Comparison of ENCODE assay signal across 20 cellular contexts in genomic region chr11:2307733-2308331, GRCh38. TPM values are rescaled to one million over a fixed set of nuclear protein-coding genes. Genes with fewer than 3 reads are reported as not detected.
A peak's percentile ranks its signal among the peaks of the same experiment; 100 is the strongest.
DNase-seq lines count a peak whose midpoint lies in the region; ATAC-seq and TF ChIP-seq lines count a peak whose summit lies in the region.
"Had no signal": no experiment of that assay in that cellular context is flagged by ENCODE, and none has a peak within 500 bp of the region (broad histone marks: within the 10 kb centered on the region; RNA-seq: fewer than 3 reads in every experiment).

No MANE protein-coding gene starts in this region.

- TF ChIP-seq CTCF in natural killer cell (IDR thresholded peaks at IDR 0.05) (no peak), upper lobe of left lung (IDR thresholded peaks at IDR 0.05) (no peak)

- 90 to 91% methylated on average over 6 to 13 of the region's 14 CpGs for WGBS in upper lobe of left lung, 2 donors
- WGBS in mesendoderm (ENCODE audit: extremely low coverage, insufficient coverage, low lambda C conversion rate), result no CpG with 5 or more reads among the region's 14 CpGs

- no peak overlapping the region for H3K18ac ChIP-seq in mesendoderm (ENCODE audit: low read length)

- no peak for TF ChIP-seq POLR2A in upper lobe of left lung (IDR thresholded peaks at IDR 0.05)

- peak overlapping the region in 3 of 4 donors; percentile 80 to 93 (median 90) for H3K27ac ChIP-seq in upper lobe of left lung
- H3K27ac ChIP-seq in mesendoderm (ENCODE audit: low read depth, low read length), result no peak overlapping the region

- H3K9me3 Mint-ChIP-seq in activated naive CD8-positive, alpha-beta T cell treated with anti-CD3 and anti-CD28 coated beads for 36 hours, result no peaks in the 10 kb centered on the region
- H3K9me3 Mint-ChIP-seq in natural killer cell, result no peaks in the 10 kb centered on the region
- H3K9me3 Mint-ChIP-seq: activated T-cell treated with anti-CD3 and anti-CD28 coated beads, Interleukin-2, amount 50 U/mL, for 72 hours had no signal

- H3K56ac ChIP-seq in mesendoderm (ENCODE audit: low read length), result no peak overlapping the region

- H4K5ac ChIP-seq in mesendoderm (ENCODE audit: low read length), result no peak overlapping the region

- H3K4me1 ChIP-seq in upper lobe of left lung (peaks cover 46 to 68% (median 48%) of the 10 kb centered on the region in 4 donors), mesendoderm (ENCODE audit: control insufficient read depth, low read depth, low read length) (no peaks in the 10 kb centered on the region)

- ATAC-seq in natural killer cell, result no peak
- no peak for ATAC-seq in upper lobe of left lung (ENCODE audit: low FRiP score in 2 of 2)
- ATAC-seq in GM18870 (IDR thresholded peaks at IDR 0.05; ENCODE audit: unreplicated experiment), result no peak
- ATAC-seq: activated T-cell treated with anti-CD3 and anti-CD28 coated beads, Interleukin-2, amount 50 U/mL, for 72 hours; left lung; Panc1 had no signal

- H3K36me3 ChIP-seq in upper lobe of left lung (no peaks in the 10 kb centered on the region), mesendoderm (ENCODE audit: control insufficient read depth, insufficient read depth, low read length) (no peaks in the 10 kb centered on the region)
- H3K36me3 ChIP-seq: left lung, thoracic aorta had no signal

- H3K9ac ChIP-seq in mesendoderm (ENCODE audit: low read length), result no peak overlapping the region

- no peak for TF ChIP-seq EP300 in upper lobe of left lung (IDR thresholded peaks at IDR 0.05)

- H3K27ac Mint-ChIP-seq in activated naive CD8-positive, alpha-beta T cell treated with anti-CD3 and anti-CD28 coated beads for 36 hours, result peak overlapping the region; percentile 62
- H3K27ac Mint-ChIP-seq in natural killer cell, result peak overlapping the region; percentile 86 to 96
- H3K27ac Mint-ChIP-seq: activated T-cell treated with anti-CD3 and anti-CD28 coated beads, Interleukin-2, amount 50 U/mL, for 72 hours; progenitor cell of endocrine pancreas had no signal

- H2BK5ac ChIP-seq in mesendoderm (ENCODE audit: low read length), result no peak overlapping the region

- H3K23ac ChIP-seq in mesendoderm (ENCODE audit: low read length), result no peak overlapping the region

- H3K4me3 Mint-ChIP-seq in activated naive CD8-positive, alpha-beta T cell treated with anti-CD3 and anti-CD28 coated beads for 36 hours, result no peak overlapping the region
- H3K4me3 Mint-ChIP-seq in natural killer cell, result no peak overlapping the region
- H3K4me3 Mint-ChIP-seq: activated T-cell treated with anti-CD3 and anti-CD28 coated beads, Interleukin-2, amount 50 U/mL, for 72 hours had no signal

- no peak overlapping the region for H3K4ac ChIP-seq in mesendoderm (ENCODE audit: low read depth, low read length)

- peaks cover 30% of the 10 kb centered on the region for H3K4me1 Mint-ChIP-seq in activated naive CD8-positive, alpha-beta T cell treated with anti-CD3 and anti-CD28 coated beads for 36 hours
- H3K4me1 Mint-ChIP-seq in natural killer cell, result peaks cover 17 to 61% of the 10 kb centered on the region in 2 donors

- no peaks in the 10 kb centered on the region for H3K79me2 ChIP-seq in mesendoderm (ENCODE audit: control insufficient read depth, insufficient read depth, low read length)

- H3K4me3 ChIP-seq in upper lobe of left lung, result no peak overlapping the region
- no peak overlapping the region for H3K4me3 ChIP-seq in mesendoderm (ENCODE audit: low read length)
- H3K4me3 ChIP-seq: dorsolateral prefrontal cortex, left lung, thoracic aorta had no signal

- H3K36me3 Mint-ChIP-seq in activated naive CD8-positive, alpha-beta T cell treated with anti-CD3 and anti-CD28 coated beads for 36 hours, result no peaks in the 10 kb centered on the region
- H3K36me3 Mint-ChIP-seq in natural killer cell, result no peaks in the 10 kb centered on the region

- H3K79me1 ChIP-seq in mesendoderm (ENCODE audit: low read length), result no peaks in the 10 kb centered on the region

- no peak overlapping the region for H2AK5ac ChIP-seq in mesendoderm (ENCODE audit: low read length)

- no peak overlapping the region for H4K8ac ChIP-seq in mesendoderm (ENCODE audit: low read depth, low read length)

- no peaks in the 10 kb centered on the region for H3K9me3 ChIP-seq in upper lobe of left lung
- H3K9me3 ChIP-seq: left lung, thoracic aorta had no signal

- intact Hi-C loops in natural killer cell (cut with micrococcal nuclease), result no loop called here

- H3K27me3 Mint-ChIP-seq in activated naive CD8-positive, alpha-beta T cell treated with anti-CD3 and anti-CD28 coated beads for 36 hours, result no peaks in the 10 kb centered on the region
- H3K27me3 Mint-ChIP-seq in natural killer cell (ENCODE audit: low read depth in 2 of 2), result no peaks in the 10 kb centered on the region

- H3K27me3 ChIP-seq in upper lobe of left lung, result no peaks in the 10 kb centered on the region
- no peaks in the 10 kb centered on the region for H3K27me3 ChIP-seq in mesendoderm (ENCODE audit: insufficient read depth, low read length, poor library complexity)
- H3K27me3 ChIP-seq: dorsolateral prefrontal cortex, left lung had no signal

- peak; percentile 38 for DNase-seq in activated effector memory CD4-positive, alpha-beta T cell treated with anti-CD3 and anti-CD28 coated beads, Interleukin-2, amount 50 U/mL, for 16 hours
- no peak for DNase-seq in activated effector memory CD4-positive, alpha-beta T cell treated with Interleukin-2 at 50 U/mL for 16 hours
- DNase-seq in activated naive CD8-positive, alpha-beta T cell treated with anti-CD3 and anti-CD28 coated beads for 36 hours, result no peak
- DNase-seq in natural killer cell, result no peak
- DNase-seq in upper lobe of left lung, result peak in 1 of 2 donors; percentile 47
- DNase-seq in NCI-H128 (lab: John Stamatoyannopoulos, UW; ENCODE audit: unreplicated experiment), result no peak
- DNase-seq in mesendoderm, result no peak
- DNase-seq: ACHN; activated CD4-positive, alpha-beta T cell treated with anti-CD3 and anti-CD28 coated beads, Interleukin-2, amount 50 U/mL, for 1 hour; activated T-cell treated with anti-CD3 and anti-CD28 coated beads, Interleukin-2, amount 50 U/mL, for 72 hours; GOT3; NCI-H2227 treated with DMSO at 0.1 percent for 48 hours had no signal

- H3K4me2 ChIP-seq in mesendoderm (ENCODE audit: low read length), result no peak overlapping the region

- no peak overlapping the region for H2BK15ac ChIP-seq in mesendoderm (replicated peaks; ENCODE audit: low read depth)

- H2BK120ac ChIP-seq in mesendoderm (ENCODE audit: low read depth, low read length), result no peak overlapping the region

RNA-seq across cellular contexts. Expression of gene TSPAN32, which starts 6.0 kb away (rescaled TPM):
- total RNA-seq in activated naive CD8-positive, alpha-beta T cell treated with anti-CD3 and anti-CD28 coated beads for 36 hours, result 1 to 10 TPM; 5.4 to 5.5 TPM
- total RNA-seq in natural killer cell (100 to 1,000 TPM; 268 to 327 (median 299) TPM), upper lobe of left lung (10 to 100 TPM in 2 of 6 donors, 1 to 10 TPM in 4; 3.1 to 16.4 (median 6.8) TPM)
- not detected for polyA plus RNA-seq in mesendoderm (2013, experiment 1 of 2)
- polyA plus RNA-seq in mesendoderm (2013, experiment 2 of 2), result not detected
- total RNA-seq: Daoy, myocyte had no signal

RNA-seq across cellular contexts. Expression of gene C11orf21, which starts 6.1 kb away (rescaled TPM):
- total RNA-seq in activated naive CD8-positive, alpha-beta T cell treated with anti-CD3 and anti-CD28 coated beads for 36 hours, result 1 to 10 TPM; 2.5 to 2.6 TPM
- total RNA-seq in natural killer cell (100 to 1,000 TPM; 227 to 325 (median 237) TPM), upper lobe of left lung (10 to 100 TPM in 2 of 6 donors, 1 to 10 TPM in 4; 2.3 to 20.3 (median 9.5) TPM)
- polyA plus RNA-seq in mesendoderm (2013, experiment 1 of 2), result not detected
- polyA plus RNA-seq in mesendoderm (2013, experiment 2 of 2), result not detected
- total RNA-seq: myocyte had no signal

RNA-seq across cellular contexts. Expression of gene ASCL2, which starts 37.4 kb away (rescaled TPM):
- 1 to 10 TPM; 2.5 to 2.9 TPM for total RNA-seq in activated naive CD8-positive, alpha-beta T cell treated with anti-CD3 and anti-CD28 coated beads for 36 hours
- total RNA-seq in natural killer cell (10 to 100 TPM; 10.8 to 16.8 (median 16.0) TPM), upper lobe of left lung (1 to 10 TPM in 4 of 6 donors, not detected in 2; 1.4 to 3.4 (median 1.9) TPM)
- polyA plus RNA-seq in mesendoderm (2013, experiment 1 of 2), result 0.10 TPM
- 0.17 TPM for polyA plus RNA-seq in mesendoderm (2013, experiment 2 of 2)
- total RNA-seq: Daoy, myocyte had no signal

Comparison
In these comparisons a context has a peak if more than half of its experiments do, and no peak if none do; other contexts are left out.
1. RNA of gene TSPAN32, which starts 6.0 kb away (total RNA-seq): 268 to 327 TPM in natural killer cell; 3.1 to 16.4 TPM in upper lobe of left lung and 5.4 to 5.5 TPM in activated naive CD8-positive, alpha-beta T cell treated with anti-CD3 and anti-CD28 coated beads for 36 hours; every median in the first group is over 10 times any median in the second.
2. RNA of gene C11orf21, which starts 6.1 kb away (total RNA-seq): 227 to 325 TPM in natural killer cell; 2.3 to 20.3 TPM in upper lobe of left lung and 2.5 to 2.6 TPM in activated naive CD8-positive, alpha-beta T cell treated with anti-CD3 and anti-CD28 coated beads for 36 hours; every median in the first group is over 10 times any median in the second.